8 cellular contexts compared by ENCODE assay signal in genomic region chr4:55346851-55347255, GRCh38. TPM values are rescaled to one million over a fixed set of nuclear protein-coding genes. Genes with fewer than 3 reads are reported as not detected.
DNase-seq lines count a peak whose midpoint lies in the region; ATAC-seq and TF ChIP-seq lines count a peak whose summit lies in the region.

No MANE protein-coding gene starts in this region.

- intact Hi-C loops in heart right ventricle (cut with DNase I) = loop anchor here in 9 of 10 donors (1.0 to 10.0 kb wide), 11 partner anchors 48 to 520 kb away; partner anchors contain the start of genes CLOCK (in 5 of the 9), TMEM165 (in 5 of the 9) and EXOC1 (in 2 of the 9)

- H3K27me3 ChIP-seq in heart right ventricle (no peaks in the 10 kb centered on the region), skeletal muscle tissue (ENCODE audit: control insufficient read depth in 3 of 3, insufficient read depth in 3 of 3, low read length in 3 of 3) (no peaks in the 10 kb centered on the region)

- H3K36me3 ChIP-seq in heart right ventricle (peaks cover 0 to 11% (median 0%) of the 10 kb centered on the region in 9 donors), skeletal muscle tissue (ENCODE audit: control insufficient read depth in 3 of 3, insufficient read depth in 3 of 3, low read length in 3 of 3) (no peaks in the 10 kb centered on the region)

- H3K4me3 ChIP-seq in heart right ventricle (peak overlapping the region; percentile 39 to 91 (median 82)), skeletal muscle tissue (ENCODE audit: low read length in 3 of 3) (peak overlapping the region; percentile 79 to 89 (median 83))

- no peak for TF ChIP-seq CTCF in heart right ventricle (IDR thresholded peaks at IDR 0.05)

- H3K36me3 Mint-ChIP-seq in T-helper 17 cell (ENCODE audit: low read depth) = no peaks in the 10 kb centered on the region

- no peak for ATAC-seq in T-helper 17 cell
- ATAC-seq in heart right ventricle = peak in 4 of 8 donors; percentile 1 to 9 (median 2)
- no peak for ATAC-seq in HG02588 (IDR thresholded peaks at IDR 0.05; ENCODE audit: unreplicated experiment)
- ATAC-seq in HG02759 (IDR thresholded peaks at IDR 0.05; ENCODE audit: unreplicated experiment) = no peak

- peak overlapping the region; percentile 95 to 99 (median 96) for H3K27ac ChIP-seq in heart right ventricle
- peak overlapping the region; percentile 87 for H3K27ac ChIP-seq in skeletal muscle tissue (ENCODE audit: low read depth, low read length)

- H3K4me1 Mint-ChIP-seq in T-helper 17 cell = peaks cover 9% of the 10 kb centered on the region

- H3K9me3 ChIP-seq in T-helper 17 cell (ENCODE audit: control insufficient read depth, low read length, poor library complexity, severe bottlenecking) (no peaks in the 10 kb centered on the region), heart right ventricle (no peaks in the 10 kb centered on the region), skeletal muscle tissue (ENCODE audit: control insufficient read depth in 3 of 3, low read length in 3 of 3) (no peaks in the 10 kb centered on the region)

- H3K27ac Mint-ChIP-seq in T-helper 17 cell = no peak overlapping the region

- DNase-seq in DMS79 treated with DMSO at 0.1 percent for 48 hours (lab: John Stamatoyannopoulos, UW) (peak; percentile 40), DMS79 (lab: John Stamatoyannopoulos, UW) (no peak), T-helper 17 cell (no peak), heart right ventricle (peak in 1 of 2 donors; percentile 16), KG1 (lab: John Stamatoyannopoulos, UW) (no peak)

- 33 to 36% methylated on average over 16 of the region's 16 CpGs for WGBS in heart right ventricle, 2 donors

- H3K9ac ChIP-seq in skeletal muscle tissue (ENCODE audit: low read depth in 1 of 3, low read length in 3 of 3) = peak overlapping the region; percentile 81 to 94 (median 91)

- peaks cover 5 to 29% (median 15%) of the 10 kb centered on the region in 9 donors for H3K4me1 ChIP-seq in heart right ventricle
- peaks cover 6 to 10% (median 9%) of the 10 kb centered on the region in 3 donors for H3K4me1 ChIP-seq in skeletal muscle tissue (ENCODE audit: control insufficient read depth in 3 of 3, insufficient read depth in 3 of 3, low read length in 3 of 3)

- H3K4me3 Mint-ChIP-seq in T-helper 17 cell = peak overlapping the region; percentile 71

- H3K27me3 Mint-ChIP-seq in T-helper 17 cell = no peaks in the 10 kb centered on the region

RNA-seq across cellular contexts. Expression of gene SRD5A3, which starts 0.8 kb away (rescaled TPM):
- total RNA-seq in T-helper 17 cell (1 to 10 TPM; 1.8 to 2.6 TPM), heart right ventricle (10 to 100 TPM in 4 of 10 donors, 1 to 10 TPM in 6; 4.4 to 14.6 (median 7.7) TPM), skeletal muscle tissue (4.2 TPM)
- polyA plus RNA-seq in heart right ventricle = 10 to 100 TPM in 1 of 2 donors, 1 to 10 TPM in 1; 5.0 to 11.4 TPM

RNA-seq across cellular contexts. Expression of gene TMEM165, which starts 48.9 kb away (rescaled TPM):
- total RNA-seq in T-helper 17 cell = 10 to 100 TPM; 49.7 to 58.8 TPM
- 10 to 100 TPM; 30.3 to 86.3 (median 34.6) TPM for total RNA-seq in heart right ventricle
- polyA plus RNA-seq in heart right ventricle = 10 to 100 TPM; 49.6 to 65.1 TPM
- 88.7 TPM for total RNA-seq in skeletal muscle tissue
